10 cellular contexts compared by ENCODE assay signal in the genomic region with DNA sequence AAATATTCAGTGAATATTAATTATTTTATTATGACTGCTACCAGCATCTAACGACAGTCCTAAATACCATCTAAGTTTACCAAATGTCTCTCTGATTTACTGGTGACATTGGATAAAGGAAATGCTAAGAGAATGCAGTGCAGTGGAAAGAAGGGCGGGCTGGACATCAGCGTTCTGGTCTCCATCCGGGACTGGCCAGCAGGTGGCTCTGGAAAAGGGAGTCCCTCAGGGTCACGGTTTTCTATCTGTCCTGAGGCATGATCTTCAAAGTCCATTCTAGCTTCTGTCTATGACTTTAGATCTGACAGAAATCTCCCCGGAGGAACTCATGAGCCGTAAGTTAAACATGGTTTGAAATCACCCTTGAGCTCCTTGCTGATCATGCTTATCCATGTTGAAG. TPM values are rescaled to one million over a fixed set of nuclear protein-coding genes. Genes with fewer than 3 reads are reported as not detected.
DNase-seq lines count a peak whose midpoint lies in the region; ATAC-seq, FAIRE-seq and TF ChIP-seq lines count a peak whose summit lies in the region.
"Had no signal": no experiment of that assay in that cellular context is flagged by ENCODE, and none has a peak within 500 bp of the region (broad histone marks: within the 10 kb centered on the region; RNA-seq: fewer than 3 reads in every experiment).

No MANE protein-coding gene starts in this region.

- no peaks in the 10 kb centered on the region for H3K9me1 ChIP-seq in keratinocyte (ENCODE audit: control insufficient read depth, extremely low read depth, insufficient read depth, low read length)

- H3K27ac Mint-ChIP-seq in MCF 10A (ENCODE audit: low read depth, unreplicated experiment): no peak overlapping the region
- no peak overlapping the region for H3K27ac Mint-ChIP-seq in activated CD8-positive, alpha-beta T cell treated with anti-CD3 and anti-CD28 coated beads, Interleukin-2, amount 10 ng/mL, durations not matched to agents 7 days and 5 days
- H3K27ac Mint-ChIP-seq: natural killer cell treated with Interleukin-12 subunit alpha and Interleukin-12 subunit beta and Interleukin-15 and Interleukin-18, amount 100 ng/mL, for 72 hours had no signal

- CTCF ChIA-PET in MCF 10A (lab: Yijun Ruan, JAX): interaction anchor here (1.6 kb wide), 1 partner anchor 10 kb away, joined by 5 read pairs; no protein-coding TSS in a partner anchor
- CTCF ChIA-PET in activated CD8-positive, alpha-beta T cell treated with anti-CD3 and anti-CD28 coated beads, Interleukin-2, amount 10 ng/mL, durations not matched to agents 7 days and 5 days (lab: Charles Lee): interaction anchor here (0.6 kb wide), 1 partner anchor 28 kb away, joined by 4 read pairs; no protein-coding TSS in a partner anchor

- H3K4me2 ChIP-seq in keratinocyte (ENCODE audit: control insufficient read depth, extremely low read depth, insufficient read depth, low read depth, low read length): no peak overlapping the region
- H3K4me2 ChIP-seq: BLaER1 had no signal

- no TSS peak for BruUV-seq in MCF 10A (replicated peaks; lab: Mats Ljungman, UMichigan)

- POLR2A ChIA-PET in MCF 10A (lab: Yijun Ruan, JAX): no interaction called here
- POLR2A ChIA-PET in activated CD8-positive, alpha-beta T cell treated with anti-CD3 and anti-CD28 coated beads, Interleukin-2, amount 10 ng/mL, durations not matched to agents 7 days and 5 days (lab: Charles Lee): no interaction called here

- FAIRE-seq in keratinocyte (lab: Jason Lieb, UNC): no peak

- no peaks in the 10 kb centered on the region for H3K36me3 Mint-ChIP-seq in MCF 10A (ENCODE audit: insufficient read depth, unreplicated experiment)
- H3K36me3 Mint-ChIP-seq in activated CD8-positive, alpha-beta T cell treated with anti-CD3 and anti-CD28 coated beads, Interleukin-2, amount 10 ng/mL, durations not matched to agents 7 days and 5 days (ENCODE audit: low read depth): no peaks in the 10 kb centered on the region
- H3K36me3 Mint-ChIP-seq: natural killer cell treated with Interleukin-12 subunit alpha and Interleukin-12 subunit beta and Interleukin-15 and Interleukin-18, amount 100 ng/mL, for 72 hours had no signal

- H3K27ac ChIP-seq in keratinocyte (ENCODE audit: control insufficient read depth, insufficient read depth, low read length) (no peak overlapping the region), upper lobe of left lung (no peak overlapping the region)
- H3K27ac ChIP-seq: BLaER1 had no signal

- no peak for ATAC-seq in upper lobe of left lung (ENCODE audit: low FRiP score in 2 of 2)
- no peak for ATAC-seq in activated CD8-positive, alpha-beta T cell treated with anti-CD3 and anti-CD28 coated beads, Interleukin-2, amount 10 ng/mL, durations not matched to agents 7 days and 5 days

- 44% methylated on average over 7 of the region's 7 CpGs for WGBS in upper lobe of left lung, 2 donors

- peaks cover 6% of the 10 kb centered on the region for H3K4me1 Mint-ChIP-seq in MCF 10A (ENCODE audit: insufficient read depth, unreplicated experiment)
- H3K4me1 Mint-ChIP-seq in activated CD8-positive, alpha-beta T cell treated with anti-CD3 and anti-CD28 coated beads, Interleukin-2, amount 10 ng/mL, durations not matched to agents 7 days and 5 days (ENCODE audit: low read depth): peaks cover 25% of the 10 kb centered on the region

- no peak overlapping the region for H3K9ac ChIP-seq in keratinocyte (ENCODE audit: control insufficient read depth, extremely low read depth, insufficient read depth, low read length)
- H3K9ac ChIP-seq: BLaER1 had no signal

- intact Hi-C loops in MCF 10A (cut with micrococcal nuclease): loop anchor here (1.0 kb wide), 1 partner anchor 111 kb away; no protein-coding TSS in a partner anchor

- no peaks in the 10 kb centered on the region for H3K79me2 ChIP-seq in keratinocyte (ENCODE audit: control insufficient read depth, insufficient read depth, low read length)

- H3K9me3 Mint-ChIP-seq in MCF 10A (ENCODE audit: unreplicated experiment): no peaks in the 10 kb centered on the region
- H3K9me3 Mint-ChIP-seq in activated CD8-positive, alpha-beta T cell treated with anti-CD3 and anti-CD28 coated beads, Interleukin-2, amount 10 ng/mL, durations not matched to agents 7 days and 5 days (ENCODE audit: insufficient read depth): no peaks in the 10 kb centered on the region
- H3K9me3 Mint-ChIP-seq: natural killer cell treated with Interleukin-12 subunit alpha and Interleukin-12 subunit beta and Interleukin-15 and Interleukin-18, amount 100 ng/mL, for 72 hours had no signal

- H3K4me1 ChIP-seq in keratinocyte (ENCODE audit: control insufficient read depth, extremely low read depth, insufficient read depth, low read length) (peaks cover 6% of the 10 kb centered on the region), upper lobe of left lung (peaks cover 0 to 16% (median 6%) of the 10 kb centered on the region in 4 donors)

- TF ChIP-seq POLR2A in upper lobe of left lung (IDR thresholded peaks at IDR 0.05): no peak

- dilution Hi-C loops in keratinocyte (cut with MboI; ENCODE audit: extremely low pct_ligation_motif_present, low sequenced_read_pairs): no loop called here

- no peak overlapping the region for H2AFZ ChIP-seq in keratinocyte (ENCODE audit: control insufficient read depth, low read length)

- H3K27me3 ChIP-seq in keratinocyte (ENCODE audit: control insufficient read depth, extremely low read depth, insufficient read depth, low read length) (no peaks in the 10 kb centered on the region), upper lobe of left lung (no peaks in the 10 kb centered on the region)
- H3K27me3 ChIP-seq: BLaER1 had no signal

- TF ChIP-seq EP300 in upper lobe of left lung (IDR thresholded peaks at IDR 0.05): no peak

- no peaks in the 10 kb centered on the region for H3K9me3 ChIP-seq in keratinocyte (ENCODE audit: control insufficient read depth, low read depth, low read length)
- no peaks in the 10 kb centered on the region for H3K9me3 ChIP-seq in upper lobe of left lung
- H3K9me3 ChIP-seq: BLaER1 had no signal

- no peak overlapping the region for H3K4me3 Mint-ChIP-seq in MCF 10A (ENCODE audit: unreplicated experiment)
- H3K4me3 Mint-ChIP-seq in activated CD8-positive, alpha-beta T cell treated with anti-CD3 and anti-CD28 coated beads, Interleukin-2, amount 10 ng/mL, durations not matched to agents 7 days and 5 days: no peak overlapping the region
- H3K4me3 Mint-ChIP-seq: natural killer cell treated with Interleukin-12 subunit alpha and Interleukin-12 subunit beta and Interleukin-15 and Interleukin-18, amount 100 ng/mL, for 72 hours had no signal

- DNase-seq in NCI-H510A treated with DMSO at 0.1 percent for 48 hours (lab: John Stamatoyannopoulos, UW): peak; percentile 15
- no peak for DNase-seq in NCI-H510A (lab: John Stamatoyannopoulos, UW)
- DNase-seq in MCF 10A (ENCODE audit: unreplicated experiment): peak; percentile 46
- DNase-seq in keratinocyte (ENCODE audit: low read depth, low spot score): no peak
- no peak for DNase-seq in upper lobe of left lung
- DNase-seq in NCI-H2029 (lab: John Stamatoyannopoulos, UW): no peak
- no peak for DNase-seq in activated CD8-positive, alpha-beta T cell treated with anti-CD3 and anti-CD28 coated beads, Interleukin-2, amount 10 ng/mL, durations not matched to agents 7 days and 5 days
- DNase-seq in HuH-7 (ENCODE audit: low spot score): no peak

- peak; percentile 37 for TF ChIP-seq CTCF in MCF 10A (IDR thresholded peaks at IDR 0.05; ENCODE audit: unreplicated experiment)
- TF ChIP-seq CTCF in keratinocyte (optimal IDR thresholded peaks at IDR 0.05 in 1 of 3, IDR thresholded peaks at IDR 0.05 in 1 of 3, conservative IDR thresholded peaks at IDR 0.05 in 1 of 3; ENCODE audit: extremely low read depth in 1 of 3, insufficient read depth in 2 of 3, low read length in 3 of 3): peak in 2 of 3 experiments; percentile 3 to 32
- peak in 5 of 6 experiments; percentile 18 to 45 (median 32) for TF ChIP-seq CTCF in upper lobe of left lung (IDR thresholded peaks at IDR 0.05)

- no peaks in the 10 kb centered on the region for H3K27me3 Mint-ChIP-seq in MCF 10A (ENCODE audit: insufficient read depth, unreplicated experiment)
- H3K27me3 Mint-ChIP-seq in activated CD8-positive, alpha-beta T cell treated with anti-CD3 and anti-CD28 coated beads, Interleukin-2, amount 10 ng/mL, durations not matched to agents 7 days and 5 days (ENCODE audit: low read depth): peaks cover 21% of the 10 kb centered on the region

- no peaks in the 10 kb centered on the region for H4K20me1 ChIP-seq in keratinocyte (ENCODE audit: control insufficient read depth, extremely low read depth, insufficient read depth, low read length)
- H4K20me1 ChIP-seq: BLaER1 had no signal

- H3K4me3 ChIP-seq in keratinocyte (ENCODE audit: control insufficient read depth in 2 of 3, extremely low read depth in 1 of 3, insufficient read depth in 2 of 3, low read depth in 1 of 3, low read length in 3 of 3): no peak overlapping the region
- no peak overlapping the region for H3K4me3 ChIP-seq in upper lobe of left lung
- H3K4me3 ChIP-seq: BLaER1 had no signal

- no peaks in the 10 kb centered on the region for H3K36me3 ChIP-seq in keratinocyte (ENCODE audit: control insufficient read depth in 2 of 2, extremely low read depth in 1 of 2, insufficient read depth in 2 of 2, low read length in 2 of 2)
- H3K36me3 ChIP-seq in upper lobe of left lung: no peaks in the 10 kb centered on the region
- H3K36me3 ChIP-seq: BLaER1 had no signal

RNA-seq across cellular contexts. Expression of a gene that starts 3.3 kb away (rescaled TPM):
- total RNA-seq in MCF 10A (2022) (33.0 and 37.2 TPM in 2 replicates), upper lobe of left lung (10 to 100 TPM; 17.6 to 45.1 (median 30.2) TPM)
- polyA plus RNA-seq in keratinocyte: 9.0 to 12.2 TPM (median 10.6 TPM) in 3 replicates
- 1.9 TPM for polyA plus RNA-seq in keratinocyte (2011; ENCODE audit: low read depth)
- polyA plus RNA-seq in keratinocyte (2011; cell fraction: cytosol; rRNA removed): 7.8 and 11.6 TPM in 2 replicates
- 11.4 and 12.4 TPM in 2 replicates for polyA plus RNA-seq in keratinocyte (2011; cell fraction: nucleus; rRNA removed)
- 5.1 and 7.5 TPM in 2 replicates for polyA plus RNA-seq in keratinocyte (2012; ENCODE audit: low replicate concordance)
- polyA minus RNA-seq in keratinocyte: 29.5 to 42.4 TPM (median 38.2 TPM) in 3 replicates
- polyA minus RNA-seq in keratinocyte (2011; cell fraction: cytosol; rRNA and poly(A)+ RNA removed): 28.0 TPM
- polyA minus RNA-seq in keratinocyte (2011; cell fraction: nucleus; rRNA and poly(A)+ RNA removed): 26.3 and 37.5 TPM in 2 replicates
- under 1 TPM; 0.13 to 0.18 TPM for total RNA-seq in activated CD8-positive, alpha-beta T cell treated with anti-CD3 and anti-CD28 coated beads, Interleukin-2, amount 10 ng/mL, durations not matched to agents 7 days and 5 days
- total RNA-seq: natural killer cell treated with Interleukin-12 subunit alpha and Interleukin-12 subunit beta and Interleukin-15 and Interleukin-18, amount 100 ng/mL, for 72 hours had no signal

Comparison
In these comparisons a context has a peak if more than half of its experiments do, and no peak if none do; other contexts are left out.
1. DNase-seq: peak in NCI-H510A treated with DMSO at 0.1 percent for 48 hours (single experiment) and MCF 10A (single experiment); none in NCI-H510A (single experiment), keratinocyte (single experiment), upper lobe of left lung (0 of 2), NCI-H2029 (single experiment), activated CD8-positive, alpha-beta T cell treated with anti-CD3 and anti-CD28 coated beads, Interleukin-2, amount 10 ng/mL, durations not matched to agents 7 days and 5 days (single experiment) and HuH-7 (single experiment).
2. RNA of a gene that starts 3.3 kb away (total RNA-seq): 33.0 to 37.2 TPM in MCF 10A and 17.6 to 45.1 TPM in upper lobe of left lung; 0.13 to 0.18 TPM in activated CD8-positive, alpha-beta T cell treated with anti-CD3 and anti-CD28 coated beads, Interleukin-2, amount 10 ng/mL, durations not matched to agents 7 days and 5 days; every median in the first group is over 10 times any median in the second.
3. Peak in every context shown above with its lines, with median percentiles within 50 percentile points of each other: CTCF ChIP-seq.